20 cellular contexts compared by ENCODE assay signal in the genomic region with DNA sequence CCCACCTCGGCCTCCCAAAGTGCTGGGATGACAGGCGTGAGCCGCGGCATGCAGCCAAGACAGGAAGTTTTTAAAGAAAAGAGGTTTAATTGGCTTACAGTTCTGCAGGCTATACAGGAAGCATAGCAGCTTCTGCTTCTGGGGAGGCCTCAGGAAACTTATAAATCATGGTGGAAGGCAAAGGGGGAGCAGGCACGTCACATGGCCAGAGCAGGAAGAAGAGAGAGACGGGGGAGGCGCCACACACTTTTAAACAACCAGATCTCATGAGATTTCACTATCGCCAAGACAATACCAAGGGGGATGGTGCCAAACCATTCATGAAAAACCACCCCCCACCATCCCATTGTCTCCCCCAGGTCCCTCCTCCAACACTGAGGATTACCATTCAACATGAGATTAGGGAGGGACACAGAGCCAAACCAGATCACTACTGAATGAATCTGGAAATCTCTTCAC. TPM values are rescaled to one million over a fixed set of nuclear protein-coding genes. Genes with fewer than 3 reads are reported as not detected.
DNase-seq lines count a peak whose midpoint lies in the region; ATAC-seq and TF ChIP-seq lines count a peak whose summit lies in the region.
"Had no signal": no experiment of that assay in that cellular context is flagged by ENCODE, and none has a peak within 500 bp of the region (broad histone marks: within the 10 kb centered on the region; RNA-seq: fewer than 3 reads in every experiment).

No MANE protein-coding gene starts in this region.

- TF ChIP-seq CTCF in endothelial cell (IDR thresholded peaks at IDR 0.05; ENCODE audit: unreplicated experiment): no peak
- TF ChIP-seq CTCF in smooth muscle cell (IDR thresholded peaks at IDR 0.05; ENCODE audit: borderline replicate concordance, insufficient read depth, poor library complexity, severe bottlenecking): no peak

- no peaks in the 10 kb centered on the region for H3F3A ChIP-seq in smooth muscle cell (ENCODE audit: low read depth)

- H4K20me1 ChIP-seq in smooth muscle cell (ENCODE audit: low read depth): no peaks in the 10 kb centered on the region

- H3K9me3 ChIP-seq in HUES64 (ENCODE audit: insufficient read depth, low read depth, low read length) (no peaks in the 10 kb centered on the region), SK-N-MC (ENCODE audit: low read depth, low read length) (no peaks in the 10 kb centered on the region), smooth muscle cell (replicated peaks; ENCODE audit: low read depth) (no peaks in the 10 kb centered on the region)
- H3K9me3 ChIP-seq: Peyer's patch, right lobe of liver, thyroid gland had no signal

- H3K36me3 Mint-ChIP-seq in endothelial cell (ENCODE audit: low read depth, unreplicated experiment): no peaks in the 10 kb centered on the region
- H3K36me3 Mint-ChIP-seq: natural killer cell treated with Interleukin-12 subunit alpha and Interleukin-12 subunit beta and Interleukin-15 and Interleukin-18, amount 100 ng/mL, for 72 hours had no signal

- H2AFZ ChIP-seq in smooth muscle cell (ENCODE audit: low read depth): no peak overlapping the region

- ATAC-seq in GM21390 (IDR thresholded peaks at IDR 0.05; ENCODE audit: unreplicated experiment): no peak
- ATAC-seq: effector memory CD8-positive, alpha-beta T cell; natural killer cell treated with Interleukin-12 subunit alpha and Interleukin-12 subunit beta and Interleukin-15 and Interleukin-18, amount 100 ng/mL, for 72 hours; right lobe of liver had no signal

- peak overlapping the region; percentile 75 for H3K27ac Mint-ChIP-seq in endothelial cell (ENCODE audit: unreplicated experiment)
- H3K27ac Mint-ChIP-seq: natural killer cell treated with Interleukin-12 subunit alpha and Interleukin-12 subunit beta and Interleukin-15 and Interleukin-18, amount 100 ng/mL, for 72 hours had no signal

- H3K9ac ChIP-seq in HUES64 (ENCODE audit: low read depth, low read length): no peak overlapping the region
- no peak overlapping the region for H3K9ac ChIP-seq in SK-N-MC (ENCODE audit: insufficient read length)
- no peak overlapping the region for H3K9ac ChIP-seq in smooth muscle cell (ENCODE audit: low read depth)

- H3K27me3 ChIP-seq in HUES64 (ENCODE audit: insufficient read depth, low read length) (no peaks in the 10 kb centered on the region), smooth muscle cell (ENCODE audit: low read depth) (no peaks in the 10 kb centered on the region)
- H3K27me3 ChIP-seq: Peyer's patch, right lobe of liver, thyroid gland had no signal

- H3K4me1 Mint-ChIP-seq in endothelial cell (ENCODE audit: unreplicated experiment): peaks cover 10% of the 10 kb centered on the region

- H3K4me3 ChIP-seq in HUES64 (ENCODE audit: low read length): no peak overlapping the region
- H3K4me3 ChIP-seq in SK-N-MC: peak overlapping the region; percentile 30; the same call in 1 of the 2 replicates
- no peak overlapping the region for H3K4me3 ChIP-seq in smooth muscle cell
- H3K4me3 ChIP-seq: Peyer's patch, right lobe of liver, thyroid gland had no signal

- H3K36me3 ChIP-seq in HUES64 (ENCODE audit: insufficient read depth, low read length): no peaks in the 10 kb centered on the region
- no peaks in the 10 kb centered on the region for H3K36me3 ChIP-seq in SK-N-MC (ENCODE audit: insufficient read depth, low read length)
- no peaks in the 10 kb centered on the region for H3K36me3 ChIP-seq in smooth muscle cell (ENCODE audit: low read depth)
- H3K36me3 ChIP-seq: Peyer's patch, right lobe of liver, thyroid gland had no signal

- DNase-seq in A172 (ENCODE audit: low spot score): peak; percentile 37
- peak; percentile 68 for DNase-seq in SK-N-MC (ENCODE audit: low read depth, low spot score)
- DNase-seq in endothelial cell (ENCODE audit: low spot score): no peak
- DNase-seq in pons (ENCODE audit: low spot score): no peak
- no peak for DNase-seq in smooth muscle cell (lab: John Stamatoyannopoulos, UW; ENCODE audit: unreplicated experiment)
- DNase-seq in activated CD4-positive, alpha-beta T cell treated with anti-CD3 and anti-CD28 coated beads, Interleukin-2, amount 50 U/mL, for 48 hours: no peak
- DNase-seq: ACHN; activated naive CD4-positive, alpha-beta T cell treated with Interleukin-2 at 50 U/mL for 16 hours; effector memory CD8-positive, alpha-beta T cell; NCI-H1417; Peyer's patch; right lobe of liver; stimulated activated CD4-positive, alpha-beta T cell treated with anti-CD3 and anti-CD28 coated beads, Interleukin-2, amount 100 ng/mL, for 48 hours; thyroid gland had no signal

- no peak overlapping the region for H3K4me3 Mint-ChIP-seq in endothelial cell (ENCODE audit: unreplicated experiment)
- H3K4me3 Mint-ChIP-seq: effector memory CD8-positive, alpha-beta T cell; natural killer cell treated with Interleukin-12 subunit alpha and Interleukin-12 subunit beta and Interleukin-15 and Interleukin-18, amount 100 ng/mL, for 72 hours had no signal

- H3K27ac ChIP-seq in HUES64 (ENCODE audit: low read depth, low read length) (peak overlapping the region; percentile 59; the same call in 1 of the 2 replicates), SK-N-MC (peak overlapping the region; percentile 59), smooth muscle cell (ENCODE audit: low read depth) (no peak overlapping the region)
- H3K27ac ChIP-seq: Peyer's patch, right lobe of liver, thyroid gland had no signal

- peaks cover 2% of the 10 kb centered on the region for H3K27me3 Mint-ChIP-seq in endothelial cell (ENCODE audit: unreplicated experiment)
- H3K27me3 Mint-ChIP-seq: natural killer cell treated with Interleukin-12 subunit alpha and Interleukin-12 subunit beta and Interleukin-15 and Interleukin-18, amount 100 ng/mL, for 72 hours had no signal

- H3K4me1 ChIP-seq in HUES64 (ENCODE audit: insufficient read depth, low read length) (peaks cover 12% of the 10 kb centered on the region; the same call in 1 of the 2 replicates), smooth muscle cell (ENCODE audit: low read depth) (peaks cover 17% of the 10 kb centered on the region)
- H3K4me1 ChIP-seq: Peyer's patch, right lobe of liver, thyroid gland had no signal

- H3K9me3 Mint-ChIP-seq in endothelial cell (ENCODE audit: unreplicated experiment): peaks cover 7% of the 10 kb centered on the region
- H3K9me3 Mint-ChIP-seq: effector memory CD8-positive, alpha-beta T cell; natural killer cell treated with Interleukin-12 subunit alpha and Interleukin-12 subunit beta and Interleukin-15 and Interleukin-18, amount 100 ng/mL, for 72 hours had no signal

- 69% methylated on average over 7 of the region's 8 CpGs for WGBS in HUES64
- 76% methylated on average over 8 of the region's 8 CpGs for WGBS in smooth muscle cell (ENCODE audit: low lambda C conversion rate)

- no peaks in the 10 kb centered on the region for H3K79me2 ChIP-seq in smooth muscle cell (ENCODE audit: low read depth)

- no peak overlapping the region for H3K4me2 ChIP-seq in smooth muscle cell

RNA-seq across cellular contexts. Expression of a gene that starts 14.1 kb away (rescaled TPM):
- total RNA-seq in A172 (2014; rRNA removed; shearing (Covaris generic)): not detected in 2 replicates
- 0.50 TPM for polyA plus RNA-seq in HUES64 (2013, experiment 1 of 2)
- 0.82 TPM for polyA plus RNA-seq in HUES64 (2013, experiment 2 of 2)
- total RNA-seq in endothelial cell (ENCODE audit: unreplicated experiment) (0.36 TPM), smooth muscle cell (not detected in 2 replicates)
- not detected in 2 replicates for polyA plus RNA-seq in smooth muscle cell
- total RNA-seq: bronchial epithelial cell; fibroblast of villous mesenchyme; liver; natural killer cell treated with Interleukin-12 subunit alpha and Interleukin-12 subunit beta and Interleukin-15 and Interleukin-18, amount 100 ng/mL, for 72 hours; Peyer's patch; right lobe of liver; thyroid gland had no signal
- polyA plus RNA-seq: liver had no signal

RNA-seq across cellular contexts. Expression of a gene that starts 59.5 kb away (rescaled TPM):
- 1.1 and 1.4 TPM in 2 replicates for total RNA-seq in A172 (2014; rRNA removed; shearing (Covaris generic))
- polyA plus RNA-seq in HUES64 (2013, experiment 1 of 2): not detected
- polyA plus RNA-seq in HUES64 (2013, experiment 2 of 2): not detected
- total RNA-seq in endothelial cell (ENCODE audit: unreplicated experiment) (not detected), smooth muscle cell (not detected in 2 replicates)
- polyA plus RNA-seq in smooth muscle cell: not detected in 2 replicates
- total RNA-seq: bronchial epithelial cell; fibroblast of villous mesenchyme; liver; natural killer cell treated with Interleukin-12 subunit alpha and Interleukin-12 subunit beta and Interleukin-15 and Interleukin-18, amount 100 ng/mL, for 72 hours; Peyer's patch; thyroid gland had no signal

Comparison
In these comparisons a context has a peak if more than half of its experiments do, and no peak if none do; other contexts are left out.
1. DNase-seq: peak in A172 (single experiment) and SK-N-MC (single experiment); none in endothelial cell (single experiment), pons (single experiment), smooth muscle cell (single experiment) and activated CD4-positive, alpha-beta T cell treated with anti-CD3 and anti-CD28 coated beads, Interleukin-2, amount 50 U/mL, for 48 hours (0 of 2).